In the genomic region with DNA sequence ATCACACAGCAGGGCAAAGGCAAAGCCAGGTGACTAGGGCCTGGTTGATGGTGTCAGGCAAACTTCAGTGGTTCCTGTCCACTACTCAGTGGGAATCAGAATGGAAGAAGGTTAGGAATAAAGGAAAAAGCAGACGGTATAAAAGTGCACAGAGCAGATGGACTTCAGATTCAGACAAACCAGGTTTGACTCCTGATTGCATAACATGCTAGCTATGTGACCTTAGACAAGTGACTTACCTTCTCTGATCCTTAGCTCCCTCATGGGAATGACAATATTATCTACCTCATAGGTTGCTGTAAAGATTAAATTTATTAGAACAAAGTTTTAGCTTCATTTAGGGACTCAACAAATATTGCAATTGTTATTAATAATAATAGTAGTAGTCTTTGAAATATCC, we compare ENCODE assay signal across 12 cellular contexts. TPM values are rescaled to one million over a fixed set of nuclear protein-coding genes. Genes with fewer than 3 reads are reported as not detected.
"Had no signal": no experiment of that assay in that cellular context is flagged by ENCODE, and none has a peak within 500 bp of the region (broad histone marks: within the 10 kb centered on the region; RNA-seq: fewer than 3 reads in every experiment).

No MANE protein-coding gene starts in this region.

- ATAC-seq: activated CD4-positive, alpha-beta T cell treated with anti-CD3 and anti-CD28 coated beads for 36 hours; activated T-cell treated with anti-CD3 and anti-CD28 coated beads, Interleukin-2, amount 50 U/mL, for 72 hours had no signal

- H3K27ac ChIP-seq: sigmoid colon had no signal

- DNase-seq: activated CD4-positive, alpha-beta memory T cell treated with anti-CD3 and anti-CD28 coated beads, Interleukin-2, amount 10 ng/mL, durations not matched to agents 7 days and 5 days; activated CD4-positive, alpha-beta T cell treated with anti-CD3 and anti-CD28 coated beads for 36 hours; activated CD8-positive, alpha-beta memory T cell treated with anti-CD3 and anti-CD28 coated beads, Interleukin-2, amount 50 U/mL, for 4 hours; activated gamma-delta T cell treated with Interleukin-2 at 50 U/mL for 16 hours; activated naive CD8-positive, alpha-beta T cell treated with anti-CD3 and anti-CD28 coated beads, Interleukin-2, amount 10 ng/mL, durations not matched to agents 7 days and 5 days; activated T-cell treated with anti-CD3 and anti-CD28 coated beads, Interleukin-2, amount 50 U/mL, for 72 hours; anterior cingulate cortex; foreskin melanocyte; stimulated activated CD4-positive, alpha-beta T cell treated with anti-CD3 and anti-CD28 coated beads, Interleukin-12 subunit alpha, Interleukin-12 subunit beta, amount 100 ng/mL, for 4 hours; stimulated activated naive CD4-positive, alpha-beta T cell; trophoblast cell had no signal

- H3K9me3 ChIP-seq: sigmoid colon had no signal

- H3K27me3 ChIP-seq: sigmoid colon had no signal

- H3K4me3 ChIP-seq: sigmoid colon had no signal

RNA-seq across cellular contexts. Expression of gene AUNIP, which starts 11.4 kb away (rescaled TPM):
- total RNA-seq: sigmoid colon had no signal
